ENCODE assay signal across 16 cellular contexts in genomic region chr7:101197991-101198390, GRCh38. TPM values are rescaled to one million over a fixed set of nuclear protein-coding genes. Genes with fewer than 3 reads are reported as not detected.
DNase-seq lines count a peak whose midpoint lies in the region; ATAC-seq, FAIRE-seq and TF ChIP-seq lines count a peak whose summit lies in the region.
"Had no signal": no experiment of that assay in that cellular context is flagged by ENCODE, and none has a peak within 500 bp of the region (broad histone marks: within the 10 kb centered on the region; RNA-seq: fewer than 3 reads in every experiment).

No MANE protein-coding gene starts in this region.

- no peaks in the 10 kb centered on the region for H3K79me2 ChIP-seq in GM23338 (replicated peaks; ENCODE audit: insufficient read depth)
- H3K79me2 ChIP-seq in K562 (ENCODE audit: control insufficient read depth, insufficient read depth, low read length): no peaks in the 10 kb centered on the region

- H3K36me3 ChIP-seq in GM23338 (ENCODE audit: insufficient read depth) (no peaks in the 10 kb centered on the region), K562 (ENCODE audit: control insufficient read depth, insufficient read depth, low read length) (no peaks in the 10 kb centered on the region), aorta (ENCODE audit: control insufficient read depth in 1 of 2, insufficient read depth in 2 of 2, low read length in 1 of 2) (no peaks in the 10 kb centered on the region)
- H3K36me3 ChIP-seq: BE2C had no signal

- POLR2A ChIA-PET in K562 (lab: Yijun Ruan, JAX): no interaction called here
- POLR2A ChIA-PET in CD4-positive, alpha-beta T cell (lab: Charles Lee): no interaction called here

- H3K27me3 Mint-ChIP-seq in GM23338 (ENCODE audit: insufficient read depth, low read depth, poor library complexity) (peaks cover 20% of the 10 kb centered on the region), Calu3 (ENCODE audit: unreplicated experiment) (peaks cover 25% of the 10 kb centered on the region)
- peaks cover 34% of the 10 kb centered on the region for H3K27me3 Mint-ChIP-seq in CD4-positive, alpha-beta T cell

- no peak for ATAC-seq in GM23338
- no peak for ATAC-seq in K562
- peak; percentile 30 for ATAC-seq in aorta (ENCODE audit: low FRiP score)
- ATAC-seq in CD4-positive, alpha-beta T cell (ENCODE audit: poor library complexity): no peak
- ATAC-seq: A549 had no signal

- DNase-seq in GM23338 (ENCODE audit: low spot score) (peak; percentile 29), K562 (ENCODE audit: extremely low read depth in 1 of 4, low spot score in 3 of 4) (no peak), aorta (no peak), Calu3 (no peak)
- no peak for DNase-seq in CD4-positive, alpha-beta T cell
- DNase-seq: BE2C; Caco-2; CD8-positive, alpha-beta memory T cell; DMS 273 treated with DMSO at 0.1 percent for 48 hours; H9 had no signal

- H2AFZ ChIP-seq in GM23338 (peak overlapping the region; percentile 59), K562 (ENCODE audit: low read depth, low read length) (no peak overlapping the region)

- CTCF ChIA-PET in K562 (lab: Yijun Ruan, JAX; ENCODE audit: low intra/inter-chr PET ratio) (no interaction called here), Calu3 (lab: Charles Lee) (no interaction called here)
- CTCF ChIA-PET in CD4-positive, alpha-beta T cell (lab: Charles Lee): no interaction called here

- no peaks in the 10 kb centered on the region for H3K9me2 ChIP-seq in GM23338 (ENCODE audit: insufficient read depth)

- BruUV-seq in K562 (replicated peaks; lab: Mats Ljungman, UMichigan) (no TSS peak), Calu3 (replicated peaks; lab: Mats Ljungman, UMichigan) (no TSS peak)

- H3K36me3 Mint-ChIP-seq in GM23338 (ENCODE audit: low read depth) (no peaks in the 10 kb centered on the region), Calu3 (ENCODE audit: insufficient read depth, unreplicated experiment) (no peaks in the 10 kb centered on the region)
- no peaks in the 10 kb centered on the region for H3K36me3 Mint-ChIP-seq in CD4-positive, alpha-beta T cell (ENCODE audit: low read depth)
- H3K36me3 Mint-ChIP-seq: CD8-positive, alpha-beta memory T cell; IgD-negative memory B cell had no signal

- TF ChIP-seq POLR2A in K562 (conservative IDR thresholded peaks at IDR 0.05): no peak

- H3K9me3 ChIP-seq in K562 (replicated peaks; ENCODE audit: control insufficient read depth, insufficient read depth, low read depth, low read length) (no peaks in the 10 kb centered on the region), aorta (ENCODE audit: control insufficient read depth, low read length) (no peaks in the 10 kb centered on the region)
- no peaks in the 10 kb centered on the region for H3K9me3 ChIP-seq in CD4-positive, alpha-beta T cell (ENCODE audit: control insufficient read depth, low read length)
- H3K9me3 ChIP-seq: A549, BE2C, Caco-2 had no signal

- H3K4me3 Mint-ChIP-seq in GM23338: no peak overlapping the region
- no peak overlapping the region for H3K4me3 Mint-ChIP-seq in CD4-positive, alpha-beta T cell
- no peak overlapping the region for H3K4me3 Mint-ChIP-seq in Calu3 (ENCODE audit: low read depth, unreplicated experiment)
- H3K4me3 Mint-ChIP-seq: CD8-positive, alpha-beta memory T cell; H9 had no signal

- H4K20me1 ChIP-seq in GM23338 (replicated peaks; ENCODE audit: insufficient read depth) (no peaks in the 10 kb centered on the region), K562 (replicated peaks; ENCODE audit: control insufficient read depth, insufficient read depth, low read length) (no peaks in the 10 kb centered on the region)

- TF ChIP-seq CTCF in GM23338 (conservative IDR thresholded peaks at IDR 0.05; ENCODE audit: low read depth in 2 of 2): no peak
- no peak for TF ChIP-seq CTCF in K562 (IDR thresholded peaks at IDR 0.05 in 2 of 3, conservative IDR thresholded peaks at IDR 0.05 in 1 of 3; ENCODE audit: insufficient read depth in 2 of 3, low read depth in 1 of 3, low read length in 3 of 3)
- no peak for TF ChIP-seq CTCF in CD4-positive, alpha-beta T cell (IDR thresholded peaks at IDR 0.05)
- no peak for TF ChIP-seq CTCF in Calu3 (IDR thresholded peaks at IDR 0.05; ENCODE audit: unreplicated experiment)

- H3K4me1 Mint-ChIP-seq in GM23338 (peaks cover 18% of the 10 kb centered on the region), Calu3 (ENCODE audit: low read depth, unreplicated experiment) (no peaks in the 10 kb centered on the region)
- peaks cover 6% of the 10 kb centered on the region for H3K4me1 Mint-ChIP-seq in CD4-positive, alpha-beta T cell (ENCODE audit: low read depth)

- no peak overlapping the region for H3K4me2 ChIP-seq in GM23338
- no peak overlapping the region for H3K4me2 ChIP-seq in K562 (ENCODE audit: insufficient read depth, low read length)
- H3K4me2 ChIP-seq: A549, KMS-11 had no signal

- H3K4me3 ChIP-seq in GM23338: no peak overlapping the region
- H3K4me3 ChIP-seq in K562: no peak overlapping the region
- no peak overlapping the region for H3K4me3 ChIP-seq in aorta (ENCODE audit: low read length in 2 of 2)
- H3K4me3 ChIP-seq: A549 had no signal

- H3K27ac Mint-ChIP-seq in GM23338 (no peak overlapping the region), Calu3 (ENCODE audit: unreplicated experiment) (no peak overlapping the region)
- H3K27ac Mint-ChIP-seq in CD4-positive, alpha-beta T cell: no peak overlapping the region
- H3K27ac Mint-ChIP-seq: CD14-positive monocyte; CD8-positive, alpha-beta memory T cell; IgD-negative memory B cell had no signal

- FAIRE-seq in K562 (lab: Jason Lieb, UNC): no peak
- FAIRE-seq: A549 had no signal

- H3K27me3 ChIP-seq in GM23338 (ENCODE audit: insufficient read depth) (peaks cover 25% of the 10 kb centered on the region), K562 (ENCODE audit: control insufficient read depth in 2 of 2, insufficient read depth in 2 of 2, low read length in 2 of 2) (peaks cover 0 to 6% of the 10 kb centered on the region in 2 experiments; a peak in 1 of 5 replicates), aorta (ENCODE audit: control insufficient read depth in 1 of 2, insufficient read depth in 2 of 2, low read length in 1 of 2) (no peaks in the 10 kb centered on the region)
- peaks cover 24% of the 10 kb centered on the region for H3K27me3 ChIP-seq in CD4-positive, alpha-beta T cell (ENCODE audit: control insufficient read depth, insufficient read depth, low read length)
- H3K27me3 ChIP-seq: BE2C had no signal

- no peak overlapping the region for H3K27ac ChIP-seq in GM23338 (ENCODE audit: low read depth)
- no peak overlapping the region for H3K27ac ChIP-seq in K562 (ENCODE audit: extremely low read depth, low read depth, low read length)
- H3K27ac ChIP-seq in aorta (ENCODE audit: low read depth in 1 of 2, low read length in 2 of 2): no peak overlapping the region
- no peak overlapping the region for H3K27ac ChIP-seq in CD4-positive, alpha-beta T cell (ENCODE audit: low read depth, low read length)
- H3K27ac ChIP-seq: A549, KMS-11 had no signal

- H3K9me3 Mint-ChIP-seq in GM23338 (no peaks in the 10 kb centered on the region), Calu3 (ENCODE audit: low read depth, unreplicated experiment) (no peaks in the 10 kb centered on the region)
- no peaks in the 10 kb centered on the region for H3K9me3 Mint-ChIP-seq in CD4-positive, alpha-beta T cell
- H3K9me3 Mint-ChIP-seq: CD8-positive, alpha-beta memory T cell; H9; IgD-negative memory B cell had no signal

- H3K4me1 ChIP-seq in GM23338 (ENCODE audit: insufficient read depth) (peaks cover 16% of the 10 kb centered on the region), K562 (replicated peaks in 1 of 2; ENCODE audit: control insufficient read depth in 2 of 2, insufficient read depth in 2 of 2, low read length in 2 of 2) (peaks cover 9 to 32% of the 10 kb centered on the region in 2 experiments), aorta (ENCODE audit: control insufficient read depth in 1 of 2, insufficient read depth in 2 of 2, low read length in 2 of 2) (no peaks in the 10 kb centered on the region)
- H3K4me1 ChIP-seq: BE2C had no signal

- no peaks in the 10 kb centered on the region for H3K9me1 ChIP-seq in K562 (ENCODE audit: control insufficient read depth, insufficient read depth, low read length)

- in situ Hi-C loops in K562 (cut with MboI): no loop called here

- peak overlapping the region in 1 of 2 experiments; percentile 45; a peak in 1 of 4 replicates for H3K9ac ChIP-seq in K562 (ENCODE audit: insufficient read depth in 1 of 2, low read depth in 2 of 2, low read length in 2 of 2)
- H3K9ac ChIP-seq: KMS-11 had no signal

- intact Hi-C loops in K562 (cut with micrococcal nuclease) (no loop called here), aorta (cut with DNase I) (no loop called here), Calu3 (cut with micrococcal nuclease; ENCODE audit: unreplicated experiment) (no loop called here)
- intact Hi-C loops in CD4-positive, alpha-beta T cell (cut with DNase I, micrococcal nuclease): no loop called here

- peaks cover 9% of the 10 kb centered on the region for H3F3A ChIP-seq in GM23338 (replicated peaks; ENCODE audit: low read depth)

- WGBS in K562 (ENCODE audit: insufficient coverage, low coverage, missing lambda C conversion rate): 58% methylated on average over 20 of the region's 21 CpGs
- WGBS in aorta, 2 donors: 68 to 69% methylated on average over 20 to 21 of the region's 21 CpGs

- no peak for TF ChIP-seq EP300 in K562 (IDR thresholded peaks at IDR 0.05; ENCODE audit: low read length)

- TF ChIP-seq RAD21 in K562 (CRISPR knock-in tag; conservative IDR thresholded peaks at IDR 0.05 in 1 of 2, IDR thresholded peaks at IDR 0.05 in 1 of 2): no peak

RNA-seq across cellular contexts. Expression of gene MOGAT3, which starts 2.8 kb away (rescaled TPM):
- total RNA-seq in GM23338 (2014; rRNA removed; shearing (Covaris generic)): 0.85 TPM in 1 of 2 replicates, not detected in the other
- polyA plus RNA-seq in GM23338 (2016; fragmentation: Nextera tagmentation; extraction: Ambion mirVana): 0.21 and 0.44 TPM in 2 replicates
- not detected in 2 replicates for total RNA-seq in K562 (2011; cell fraction: chromatin; rRNA removed; ENCODE audit: low replicate concordance)
- total RNA-seq in K562 (2011; cell fraction: nucleolus; rRNA removed): not detected in 2 replicates
- not detected in 2 replicates for total RNA-seq in K562 (2011; cell fraction: nucleoplasm; rRNA removed)
- total RNA-seq in K562 (2014; rRNA removed): not detected in 2 replicates
- total RNA-seq in K562 (2014; rRNA removed; fragmentation: Illumina TruSeq; extraction: Trizol): not detected in 2 replicates
- not detected in 2 replicates for total RNA-seq in K562 (2015; rRNA removed; fragmentation: Illumina TruSeq; extraction: Trizol)
- total RNA-seq in K562 (2021): not detected in 2 replicates
- 0.07 and 0.13 TPM in 2 replicates for polyA plus RNA-seq in K562 (2011; rRNA removed)
- polyA plus RNA-seq in K562 (2011; cell fraction: cytosol; rRNA removed): not detected in 2 replicates
- polyA plus RNA-seq in K562 (2011; cell fraction: nucleus; rRNA removed): 0.14 and 0.15 TPM in 2 replicates
- polyA plus RNA-seq in K562 (2012): 0.03 TPM in 1 of 2 replicates, not detected in the other
- not detected in 2 replicates for polyA plus RNA-seq in K562 (2014; fragmentation: Illumina TruSeq; extraction: Trizol)
- under 1 TPM; 0.07 to 0.17 TPM for polyA plus RNA-seq in K562 (2014; fragmentation: Nextera tagmentation; extraction: Ambion mirVana)
- polyA plus RNA-seq in K562 (2014; rRNA removed): not detected in 2 replicates
- not detected in 2 replicates for polyA minus RNA-seq in K562 (2011; rRNA and poly(A)+ RNA removed)
- not detected in 2 replicates for polyA minus RNA-seq in K562 (2011; cell fraction: cytosol; rRNA and poly(A)+ RNA removed)
- polyA minus RNA-seq in K562 (2011; cell fraction: nucleus; rRNA and poly(A)+ RNA removed): 0.56 TPM in 1 of 2 replicates, not detected in the other
- not detected for total RNA-seq in aorta
- 1 to 10 TPM in 1 of 2 donors, not detected in 1; 5.4 TPM for polyA plus RNA-seq in aorta
- under 1 TPM in 1 of 2 experiments, not detected in 1; 0.11 TPM for total RNA-seq in CD4-positive, alpha-beta T cell
- total RNA-seq in Calu3 (2022): not detected in 2 replicates
- total RNA-seq: CD8-positive, alpha-beta memory T cell; Daoy had no signal
- polyA plus RNA-seq: AG04450; CD14-positive monocyte; CD8-positive, alpha-beta memory T cell; IgD-negative memory B cell had no signal

RNA-seq across cellular contexts. Expression of gene NAT16, which starts 17.9 kb away (rescaled TPM):
- total RNA-seq in GM23338 (2014; rRNA removed; shearing (Covaris generic)): 0.21 TPM in 1 of 2 replicates, not detected in the other
- 0.31 and 0.57 TPM in 2 replicates for polyA plus RNA-seq in GM23338 (2016; fragmentation: Nextera tagmentation; extraction: Ambion mirVana)
- total RNA-seq in K562 (2011; cell fraction: chromatin; rRNA removed; ENCODE audit: low replicate concordance): not detected in 2 replicates
- total RNA-seq in K562 (2011; cell fraction: nucleolus; rRNA removed): not detected in 2 replicates
- not detected in 2 replicates for total RNA-seq in K562 (2011; cell fraction: nucleoplasm; rRNA removed)
- total RNA-seq in K562 (2014; rRNA removed): not detected in 2 replicates
- not detected in 2 replicates for total RNA-seq in K562 (2014; rRNA removed; fragmentation: Illumina TruSeq; extraction: Trizol)
- total RNA-seq in K562 (2015; rRNA removed; fragmentation: Illumina TruSeq; extraction: Trizol): not detected in 2 replicates
- total RNA-seq in K562 (2021): not detected in 2 replicates
- not detected in 2 replicates for polyA plus RNA-seq in K562 (2011; rRNA removed)
- polyA plus RNA-seq in K562 (2011; cell fraction: cytosol; rRNA removed): not detected in 2 replicates
- 0.07 TPM in 1 of 2 replicates, not detected in the other for polyA plus RNA-seq in K562 (2011; cell fraction: nucleus; rRNA removed)
- 0.07 and 0.08 TPM in 2 replicates for polyA plus RNA-seq in K562 (2012)
- polyA plus RNA-seq in K562 (2014; fragmentation: Illumina TruSeq; extraction: Trizol): not detected in 2 replicates
- under 1 TPM in 1 of 2 experiments, not detected in 1; 0.04 TPM for polyA plus RNA-seq in K562 (2014; fragmentation: Nextera tagmentation; extraction: Ambion mirVana)
- polyA plus RNA-seq in K562 (2014; rRNA removed): not detected in 2 replicates
- polyA minus RNA-seq in K562 (2011; rRNA and poly(A)+ RNA removed): not detected in 2 replicates
- polyA minus RNA-seq in K562 (2011; cell fraction: cytosol; rRNA and poly(A)+ RNA removed): not detected in 2 replicates
- not detected in 2 replicates for polyA minus RNA-seq in K562 (2011; cell fraction: nucleus; rRNA and poly(A)+ RNA removed)
- not detected for total RNA-seq in aorta
- polyA plus RNA-seq in aorta: not detected
- not detected for total RNA-seq in CD4-positive, alpha-beta T cell
- total RNA-seq in Calu3 (2022): not detected in 2 replicates
- total RNA-seq: Caco-2; CD8-positive, alpha-beta memory T cell; Daoy had no signal
- polyA plus RNA-seq: CD14-positive monocyte; CD8-positive, alpha-beta memory T cell; IgD-negative memory B cell had no signal

RNA-seq across cellular contexts. Expression of gene PLOD3, which starts 19.4 kb away (rescaled TPM):
- 28.5 and 40.7 TPM in 2 replicates for total RNA-seq in GM23338 (2014; rRNA removed; shearing (Covaris generic))
- polyA plus RNA-seq in GM23338 (2016; fragmentation: Nextera tagmentation; extraction: Ambion mirVana): 33.9 and 35.2 TPM in 2 replicates
- 117 and 294 TPM in 2 replicates for total RNA-seq in K562 (2011; cell fraction: chromatin; rRNA removed; ENCODE audit: low replicate concordance)
- total RNA-seq in K562 (2011; cell fraction: nucleolus; rRNA removed): 263 and 303 TPM in 2 replicates
- total RNA-seq in K562 (2011; cell fraction: nucleoplasm; rRNA removed): 163 and 175 TPM in 2 replicates
- 42.1 and 53.8 TPM in 2 replicates for total RNA-seq in K562 (2014; rRNA removed)
- total RNA-seq in K562 (2014; rRNA removed; fragmentation: Illumina TruSeq; extraction: Trizol): 23.5 and 24.1 TPM in 2 replicates
- total RNA-seq in K562 (2015; rRNA removed; fragmentation: Illumina TruSeq; extraction: Trizol): 30.9 and 31.8 TPM in 2 replicates
- 101 and 103 TPM in 2 replicates for total RNA-seq in K562 (2021)
- 19.3 and 33.5 TPM in 2 replicates for polyA plus RNA-seq in K562 (2011; rRNA removed)
- 28.0 and 60.3 TPM in 2 replicates for polyA plus RNA-seq in K562 (2011; cell fraction: cytosol; rRNA removed)
- polyA plus RNA-seq in K562 (2011; cell fraction: nucleus; rRNA removed): 72.9 and 130 TPM in 2 replicates
- polyA plus RNA-seq in K562 (2012): 79.5 and 85.6 TPM in 2 replicates
- polyA plus RNA-seq in K562 (2014; fragmentation: Illumina TruSeq; extraction: Trizol): 73.6 and 76.4 TPM in 2 replicates
- 1 to 10 TPM; 2.8 to 5.9 TPM for polyA plus RNA-seq in K562 (2014; fragmentation: Nextera tagmentation; extraction: Ambion mirVana)
- polyA plus RNA-seq in K562 (2014; rRNA removed): 50.3 and 58.9 TPM in 2 replicates
- 15.7 and 23.9 TPM in 2 replicates for polyA minus RNA-seq in K562 (2011; rRNA and poly(A)+ RNA removed)
- 39.3 and 40.8 TPM in 2 replicates for polyA minus RNA-seq in K562 (2011; cell fraction: cytosol; rRNA and poly(A)+ RNA removed)
- polyA minus RNA-seq in K562 (2011; cell fraction: nucleus; rRNA and poly(A)+ RNA removed): 31.4 and 32.4 TPM in 2 replicates
- 10 to 100 TPM; 51.8 to 70.6 TPM for total RNA-seq in aorta
- 10 to 100 TPM; 27.2 to 48.5 TPM for polyA plus RNA-seq in aorta
- total RNA-seq in CD4-positive, alpha-beta T cell: 10 to 100 TPM; 13.8 to 15.9 TPM
- total RNA-seq in Calu3 (2022): 103 and 108 TPM in 2 replicates

RNA-seq across cellular contexts. Expression of gene ZNHIT1, which starts 20.0 kb away (rescaled TPM):
- 61.9 and 64.6 TPM in 2 replicates for total RNA-seq in GM23338 (2014; rRNA removed; shearing (Covaris generic))
- polyA plus RNA-seq in GM23338 (2016; fragmentation: Nextera tagmentation; extraction: Ambion mirVana) (113 and 136 TPM in 2 replicates), K562 (2011; rRNA removed) (29.6 and 38.3 TPM in 2 replicates), K562 (2014; fragmentation: Illumina TruSeq; extraction: Trizol) (81.6 and 101 TPM in 2 replicates), K562 (2014; fragmentation: Nextera tagmentation; extraction: Ambion mirVana) (10 to 100 TPM in 1 of 2 experiments, 1 to 10 TPM in 1; 6.4 to 24.5 TPM), K562 (2014; rRNA removed) (132 and 140 TPM in 2 replicates), aorta (100 to 1,000 TPM in 1 of 2 donors, 10 to 100 TPM in 1; 95.8 to 114 TPM)
- 16.5 and 25.6 TPM in 2 replicates for total RNA-seq in K562 (2011; cell fraction: chromatin; rRNA removed; ENCODE audit: low replicate concordance)
- total RNA-seq in K562 (2011; cell fraction: nucleolus; rRNA removed): 34.2 and 38.5 TPM in 2 replicates
- 26.8 and 34.7 TPM in 2 replicates for total RNA-seq in K562 (2011; cell fraction: nucleoplasm; rRNA removed)
- total RNA-seq in K562 (2014; rRNA removed) (162 and 189 TPM in 2 replicates), K562 (2014; rRNA removed; fragmentation: Illumina TruSeq; extraction: Trizol) (34.7 and 37.7 TPM in 2 replicates), K562 (2015; rRNA removed; fragmentation: Illumina TruSeq; extraction: Trizol) (67.7 and 70.1 TPM in 2 replicates), K562 (2021) (98.3 and 110 TPM in 2 replicates), aorta (10 to 100 TPM; 48.7 to 54.4 TPM), Calu3 (2022) (57.2 and 57.5 TPM in 2 replicates)
- 45.0 and 97.8 TPM in 2 replicates for polyA plus RNA-seq in K562 (2011; cell fraction: cytosol; rRNA removed)
- polyA plus RNA-seq in K562 (2011; cell fraction: nucleus; rRNA removed): 19.6 and 28.1 TPM in 2 replicates
- polyA plus RNA-seq in K562 (2012): 75.8 and 83.5 TPM in 2 replicates
- 9.5 and 13.2 TPM in 2 replicates for polyA minus RNA-seq in K562 (2011; rRNA and poly(A)+ RNA removed)
- 31.9 and 36.0 TPM in 2 replicates for polyA minus RNA-seq in K562 (2011; cell fraction: cytosol; rRNA and poly(A)+ RNA removed)
- polyA minus RNA-seq in K562 (2011; cell fraction: nucleus; rRNA and poly(A)+ RNA removed): 5.9 and 9.7 TPM in 2 replicates
- 10 to 100 TPM; 28.4 to 30.6 TPM for total RNA-seq in CD4-positive, alpha-beta T cell

RNA-seq across cellular contexts. Expression of gene VGF, which starts 32.6 kb away (rescaled TPM):
- 3.3 and 4.4 TPM in 2 replicates for total RNA-seq in GM23338 (2014; rRNA removed; shearing (Covaris generic))
- polyA plus RNA-seq in GM23338 (2016; fragmentation: Nextera tagmentation; extraction: Ambion mirVana) (2.6 and 3.0 TPM in 2 replicates), K562 (2011; rRNA removed) (0.14 and 0.23 TPM in 2 replicates), K562 (2014; fragmentation: Illumina TruSeq; extraction: Trizol) (0.34 and 0.79 TPM in 2 replicates), K562 (2014; fragmentation: Nextera tagmentation; extraction: Ambion mirVana) (under 1 TPM; 0.03 to 0.08 TPM), K562 (2014; rRNA removed) (1.4 and 1.7 TPM in 2 replicates), aorta (not detected)
- 0.81 and 4.0 TPM in 2 replicates for total RNA-seq in K562 (2011; cell fraction: chromatin; rRNA removed; ENCODE audit: low replicate concordance)
- total RNA-seq in K562 (2011; cell fraction: nucleolus; rRNA removed): 3.8 and 7.2 TPM in 2 replicates
- total RNA-seq in K562 (2011; cell fraction: nucleoplasm; rRNA removed): 1.1 and 2.2 TPM in 2 replicates
- total RNA-seq in K562 (2014; rRNA removed) (1.8 and 2.8 TPM in 2 replicates), K562 (2014; rRNA removed; fragmentation: Illumina TruSeq; extraction: Trizol) (0.19 and 0.22 TPM in 2 replicates), K562 (2015; rRNA removed; fragmentation: Illumina TruSeq; extraction: Trizol) (0.40 and 0.45 TPM in 2 replicates), K562 (2021) (4.2 and 5.7 TPM in 2 replicates), aorta (not detected), Calu3 (2022) (0.14 and 0.81 TPM in 2 replicates)
- 0.10 and 1.1 TPM in 2 replicates for polyA plus RNA-seq in K562 (2011; cell fraction: cytosol; rRNA removed)
- 0.65 and 2.1 TPM in 2 replicates for polyA plus RNA-seq in K562 (2011; cell fraction: nucleus; rRNA removed)
- 1.6 and 7.3 TPM in 2 replicates for polyA plus RNA-seq in K562 (2012)
- not detected in 2 replicates for polyA minus RNA-seq in K562 (2011; rRNA and poly(A)+ RNA removed)
- polyA minus RNA-seq in K562 (2011; cell fraction: cytosol; rRNA and poly(A)+ RNA removed): 0.73 and 1.7 TPM in 2 replicates
- polyA minus RNA-seq in K562 (2011; cell fraction: nucleus; rRNA and poly(A)+ RNA removed): 0.89 and 0.94 TPM in 2 replicates
- not detected for total RNA-seq in CD4-positive, alpha-beta T cell
- polyA plus RNA-seq: CD14-positive monocyte; CD8-positive, alpha-beta memory T cell; IgD-negative memory B cell had no signal
